In genomic region chr17:41885733-41886132, GRCh38 we compare ENCODE assay signal across 1 cellular context.
TF ChIP-seq lines count a peak whose summit lies in the region.

No MANE protein-coding gene starts in this region.

TF ChIP-seq in A549, 52 proteins besides CTCF, POLR2A, EP300 and RAD21 (continued from another document):
- no peak for TF ChIP-seq PBX3 (IDR thresholded peaks at IDR 0.05)
